Comparison of ENCODE assay signal across 22 cellular contexts in genomic region chr5:154342963-154343362, GRCh38.
DNase-seq lines count a peak whose midpoint lies in the region; ATAC-seq and TF ChIP-seq lines count a peak whose summit lies in the region.
"Had no signal": no experiment of that assay in that cellular context is flagged by ENCODE, and none has a peak within 500 bp of the region (broad histone marks: within the 10 kb centered on the region; RNA-seq: fewer than 3 reads in every experiment).

No MANE protein-coding gene starts in this region.

- no peak overlapping the region for H2BK120ac ChIP-seq in mesendoderm (ENCODE audit: low read depth, low read length)

- no peak overlapping the region for H4K5ac ChIP-seq in mesendoderm (ENCODE audit: low read length)

- no peaks in the 10 kb centered on the region for H3K36me3 ChIP-seq in HEK293 (ENCODE audit: control insufficient read depth in 2 of 2, insufficient read depth in 1 of 2, low read length in 2 of 2)
- H3K36me3 ChIP-seq in mesendoderm (ENCODE audit: control insufficient read depth, insufficient read depth, low read length): no peaks in the 10 kb centered on the region
- no peaks in the 10 kb centered on the region for H3K36me3 ChIP-seq in parathyroid adenoma (ENCODE audit: control insufficient read depth, insufficient read depth, low read length)
- H3K36me3 ChIP-seq: BE2C had no signal

- H4K8ac ChIP-seq in mesendoderm (ENCODE audit: low read depth, low read length): no peak overlapping the region

- no peak overlapping the region for H3K4ac ChIP-seq in mesendoderm (ENCODE audit: low read depth, low read length)

- no peaks in the 10 kb centered on the region for H3K9me3 ChIP-seq in HEK293 (ENCODE audit: control insufficient read depth, insufficient read depth, low read depth, low read length)
- no peaks in the 10 kb centered on the region for H3K9me3 ChIP-seq in parathyroid adenoma (ENCODE audit: control insufficient read depth, low read length)
- H3K9me3 ChIP-seq: A549; BE2C; BLaER1 treated with 17β-estradiol and CSF1 and Interleukin-3, amounts not matched to agents 10 nM and 100 nM had no signal

- POLR2A ChIA-PET in HEK293 (lab: Yijun Ruan, JAX): no interaction called here

- H2BK15ac ChIP-seq in mesendoderm (replicated peaks; ENCODE audit: low read depth): no peak overlapping the region

- WGBS in mesendoderm (ENCODE audit: extremely low coverage, insufficient coverage, low lambda C conversion rate): no CpG with 5 or more reads among the region's 4 CpGs

- no peaks in the 10 kb centered on the region for H3K4me1 ChIP-seq in HEK293 (ENCODE audit: control insufficient read depth, insufficient read depth, low read length)
- H3K4me1 ChIP-seq in mesendoderm (ENCODE audit: control insufficient read depth, low read depth, low read length): no peaks in the 10 kb centered on the region
- peaks cover 11% of the 10 kb centered on the region for H3K4me1 ChIP-seq in parathyroid adenoma
- H3K4me1 ChIP-seq: BE2C; BLaER1 treated with 17β-estradiol and CSF1 and Interleukin-3, amounts not matched to agents 10 nM and 100 nM had no signal

- H3K27me3 ChIP-seq in mesendoderm (ENCODE audit: insufficient read depth, low read length, poor library complexity): no peaks in the 10 kb centered on the region
- no peaks in the 10 kb centered on the region for H3K27me3 ChIP-seq in parathyroid adenoma (ENCODE audit: control insufficient read depth, insufficient read depth, low read length)
- H3K27me3 ChIP-seq: BE2C; BLaER1 treated with 17β-estradiol and CSF1 and Interleukin-3, amounts not matched to agents 10 nM and 100 nM had no signal

- H3K23ac ChIP-seq in mesendoderm (ENCODE audit: low read length): no peak overlapping the region

- CTCF ChIA-PET in HEK293 (lab: Yijun Ruan, JAX): interaction anchor here (0.6 kb wide), 2 partner anchors 20 to 62 kb away, joined by 3 read pairs; no protein-coding TSS in a partner anchor

- ATAC-seq in HG02623 (IDR thresholded peaks at IDR 0.05; ENCODE audit: unreplicated experiment) (no peak), HG02970 (IDR thresholded peaks at IDR 0.05; ENCODE audit: low FRiP score, unreplicated experiment) (no peak)
- ATAC-seq: A549, GM12878, GM23338, HCT116 had no signal

- no peak overlapping the region for H2BK5ac ChIP-seq in mesendoderm (ENCODE audit: low read length)

- H3K79me2 ChIP-seq in mesendoderm (ENCODE audit: control insufficient read depth, insufficient read depth, low read length) (no peaks in the 10 kb centered on the region), parathyroid adenoma (no peaks in the 10 kb centered on the region)

- no peaks in the 10 kb centered on the region for H3K79me1 ChIP-seq in mesendoderm (ENCODE audit: low read length)

- TF ChIP-seq CTCF in HEK293 (tag by site-specific recombination; IDR thresholded peaks at IDR 0.05) (no peak), parathyroid adenoma (IDR thresholded peaks at IDR 0.05) (no peak)

- no peak overlapping the region for H3K56ac ChIP-seq in mesendoderm (ENCODE audit: low read length)

- DNase-seq in mesendoderm (no peak), amygdala (lab: John Stamatoyannopoulos, UW) (no peak)
- DNase-seq: 8988T; ACHN; AML-193; BE2C; CD4-positive, alpha-beta T cell; CD8-positive, alpha-beta memory T cell; DMS 273 treated with DMSO at 0.1 percent for 48 hours; DMS79; EL; GDM1; H9 had no signal

- no peak overlapping the region for H3K4me2 ChIP-seq in mesendoderm (ENCODE audit: low read length)
- H3K4me2 ChIP-seq in parathyroid adenoma (ENCODE audit: low read length): no peak overlapping the region
- H3K4me2 ChIP-seq: A549; BLaER1 treated with 17β-estradiol and CSF1 and Interleukin-3, amounts not matched to agents 10 nM and 100 nM; GM23338 had no signal

- H3K4me3 ChIP-seq in HEK293 (ENCODE audit: low read depth, low read length) (no peak overlapping the region), mesendoderm (ENCODE audit: low read length) (no peak overlapping the region), parathyroid adenoma (ENCODE audit: low read depth, low read length) (no peak overlapping the region)
- H3K4me3 ChIP-seq: A549; BLaER1 treated with 17β-estradiol and CSF1 and Interleukin-3, amounts not matched to agents 10 nM and 100 nM; GM12878; GM23338 had no signal

- peak overlapping the region; percentile 40 for H3K18ac ChIP-seq in mesendoderm (ENCODE audit: low read length)

- H2AFZ ChIP-seq in parathyroid adenoma: peak overlapping the region; percentile 6
- H2AFZ ChIP-seq: GM23338 had no signal

- H3K9ac ChIP-seq in mesendoderm (ENCODE audit: low read length) (no peak overlapping the region), parathyroid adenoma (no peak overlapping the region)
- H3K9ac ChIP-seq: BLaER1 treated with 17β-estradiol and CSF1 and Interleukin-3, amounts not matched to agents 10 nM and 100 nM had no signal

- H3K27ac ChIP-seq in HEK293 (ENCODE audit: extremely low read depth, low read depth, low read length): no peak overlapping the region
- no peak overlapping the region for H3K27ac ChIP-seq in mesendoderm (ENCODE audit: low read depth, low read length)
- no peak overlapping the region for H3K27ac ChIP-seq in parathyroid adenoma
- H3K27ac ChIP-seq: BLaER1 treated with 17β-estradiol and CSF1 and Interleukin-3, amounts not matched to agents 10 nM and 100 nM had no signal

- no peak overlapping the region for H2AK5ac ChIP-seq in mesendoderm (ENCODE audit: low read length)

TF ChIP-seq in HEK293, 187 proteins besides CTCF, POLR2A, EP300 and RAD21:
- TF ChIP-seq ZBTB20 (tag by site-specific recombination; IDR thresholded peaks at IDR 0.05): peak; percentile 72
- TF ChIP-seq ZNF488 (tag by site-specific recombination; IDR thresholded peaks at IDR 0.05): no peak
